ENCODE assay signal across 4 cellular contexts in the genomic region with DNA sequence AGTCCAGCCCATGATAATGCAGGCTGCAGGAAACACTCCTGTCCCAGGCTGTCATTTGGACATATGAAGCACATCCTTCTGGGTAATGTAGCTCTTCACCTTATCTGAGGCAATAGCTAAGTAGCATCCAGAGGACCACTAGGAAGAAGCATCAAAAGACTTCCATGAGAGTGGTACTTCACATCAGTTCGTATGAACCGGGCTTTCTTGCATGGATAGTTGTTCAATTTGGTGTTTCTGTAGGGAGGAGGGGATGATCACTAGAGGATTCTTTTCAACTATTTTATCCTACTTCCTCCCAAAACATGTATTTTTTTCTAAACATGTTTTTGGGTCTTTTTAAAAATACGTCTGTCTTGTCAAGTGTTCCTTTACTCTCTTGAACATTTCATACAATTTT.
"Had no signal": no experiment of that assay in that cellular context is flagged by ENCODE, and none has a peak within 500 bp of the region (broad histone marks: within the 10 kb centered on the region; RNA-seq: fewer than 3 reads in every experiment).

No MANE protein-coding gene starts in this region.

- H3K27ac ChIP-seq: HL-60, KMS-11 had no signal

- H3K4me3 ChIP-seq: K562 had no signal

- ATAC-seq: HepG2, K562 had no signal
